In the genomic region with DNA sequence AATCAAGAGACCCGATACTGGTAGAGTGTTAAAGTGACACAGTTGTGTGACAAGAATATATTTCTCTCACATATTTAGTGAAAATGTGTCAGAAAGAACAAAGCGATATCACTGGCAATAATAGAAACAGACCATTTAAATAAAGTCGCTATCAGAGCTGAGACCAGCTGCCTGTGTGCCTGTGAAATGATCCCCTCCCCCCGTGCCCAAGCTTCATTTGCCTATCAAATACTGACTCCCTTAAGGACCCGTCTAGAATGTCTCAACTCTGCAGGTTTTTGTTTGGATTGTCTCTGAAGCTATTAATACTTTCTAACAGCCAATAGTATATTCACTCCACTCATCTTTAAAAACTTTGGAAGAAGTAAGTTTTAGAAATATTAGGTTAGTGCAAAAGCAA, we compare ENCODE assay signal across 24 cellular contexts.
"Had no signal": no experiment of that assay in that cellular context is flagged by ENCODE, and none has a peak within 500 bp of the region (broad histone marks: within the 10 kb centered on the region; RNA-seq: fewer than 3 reads in every experiment).

No MANE protein-coding gene starts in this region.

- ATAC-seq: activated naive CD4-positive, alpha-beta T cell treated with anti-CD3 and anti-CD28 coated beads, Interleukin-2, amount 50 U/mL, for 72 hours; effector memory CD8-positive, alpha-beta T cell; esophagus mucosa; natural killer cell treated with Interleukin-12 subunit alpha and Interleukin-12 subunit beta and Interleukin-15 and Interleukin-18, amount 100 ng/mL, for 72 hours had no signal

- H3K4me3 ChIP-seq: colonic mucosa, dorsolateral prefrontal cortex, hepatocyte, left ventricle myocardium inferior, prostate gland, right atrium auricular region, spleen, thoracic aorta, upper lobe of right lung had no signal

- H3K79me2 ChIP-seq: hepatocyte had no signal

- H3K27ac ChIP-seq: colonic mucosa, hepatocyte, left ventricle myocardium inferior, prostate gland, right atrium auricular region, spleen, thoracic aorta, upper lobe of right lung, WERI-Rb-1 had no signal

- H3K4me1 ChIP-seq: colonic mucosa, prostate gland, right atrium auricular region, spleen, upper lobe of right lung had no signal

- H3K27me3 ChIP-seq: colonic mucosa, dorsolateral prefrontal cortex, hepatocyte, right atrium auricular region, spleen, upper lobe of right lung had no signal

- H2AFZ ChIP-seq: hepatocyte had no signal

- H3K36me3 ChIP-seq: colonic mucosa, left ventricle myocardium inferior, prostate gland, right atrium auricular region, spleen, thoracic aorta, upper lobe of right lung, WERI-Rb-1 had no signal

- DNase-seq: activated CD4-positive, alpha-beta T cell treated with anti-CD3 and anti-CD28 coated beads for 1 hour; activated T-cell treated with anti-CD3 and anti-CD28 coated beads, Interleukin-2, amount 50 U/mL, for 1 hour; aorta; colonic mucosa; dorsolateral prefrontal cortex; effector memory CD8-positive, alpha-beta T cell; immature natural killer cell; left ventricle myocardium inferior; midbrain; spleen; stimulated activated CD4-positive, alpha-beta T cell treated with anti-CD3 and anti-CD28 coated beads, Interleukin-4, amount 100 ng/mL, for 24 hours; stimulated activated naive CD4-positive, alpha-beta T cell treated with Interleukin-2 at 50 U/mL for 16 hours; upper lobe of right lung; WERI-Rb-1 had no signal

- H3K9me3 ChIP-seq: colonic mucosa, left ventricle myocardium inferior, prostate gland, right atrium auricular region, spleen, thoracic aorta, upper lobe of right lung had no signal

- FAIRE-seq: endothelial cell of umbilical vein, frontal cortex, TTC549 had no signal

- H3K4me2 ChIP-seq: hepatocyte had no signal
